In genomic region chr6:6993503-6994237, GRCh38 we compare ENCODE assay signal across 12 cellular contexts.
"Had no signal": no experiment of that assay in that cellular context is flagged by ENCODE, and none has a peak within 500 bp of the region (broad histone marks: within the 10 kb centered on the region; RNA-seq: fewer than 3 reads in every experiment).

No MANE protein-coding gene starts in this region.

- DNase-seq: activated CD4-positive, alpha-beta T cell treated with anti-CD3 and anti-CD28 coated beads for 48 hours; activated CD8-positive, alpha-beta memory T cell treated with anti-CD3 and anti-CD28 coated beads for 24 hours; activated naive CD4-positive, alpha-beta T cell treated with anti-CD3 and anti-CD28 coated beads, Interleukin-2, amount 10 ng/mL, durations not matched to agents 7 days and 5 days; amniotic stem cell; brain microvascular endothelial cell; dorsolateral prefrontal cortex; naive thymus-derived CD8-positive, alpha-beta T cell; stimulated activated naive CD4-positive, alpha-beta T cell; T-helper 17 cell had no signal

- H3K27me3 ChIP-seq: brain microvascular endothelial cell, dorsolateral prefrontal cortex had no signal

- H3K4me3 Mint-ChIP-seq: activated naive CD4-positive, alpha-beta T cell treated with anti-CD3 and anti-CD28 coated beads, Interleukin-2, amount 10 ng/mL, durations not matched to agents 7 days and 5 days; naive thymus-derived CD8-positive, alpha-beta T cell; T-helper 17 cell; WTC11 had no signal

- ATAC-seq: naive thymus-derived CD8-positive, alpha-beta T cell; sciatic nerve; T-helper 17 cell; WTC11 had no signal

- H3K4me1 Mint-ChIP-seq: activated naive CD4-positive, alpha-beta T cell treated with anti-CD3 and anti-CD28 coated beads, Interleukin-2, amount 10 ng/mL, durations not matched to agents 7 days and 5 days; naive thymus-derived CD8-positive, alpha-beta T cell; T-helper 17 cell had no signal

- H3K27ac ChIP-seq: brain microvascular endothelial cell, dorsolateral prefrontal cortex, prostate gland had no signal

- H3K27ac Mint-ChIP-seq: activated naive CD4-positive, alpha-beta T cell treated with anti-CD3 and anti-CD28 coated beads, Interleukin-2, amount 10 ng/mL, durations not matched to agents 7 days and 5 days; naive thymus-derived CD8-positive, alpha-beta T cell; T-helper 17 cell; WTC11 had no signal

- H3K4me1 ChIP-seq: prostate gland had no signal

- H3K27me3 Mint-ChIP-seq: activated naive CD4-positive, alpha-beta T cell treated with anti-CD3 and anti-CD28 coated beads, Interleukin-2, amount 10 ng/mL, durations not matched to agents 7 days and 5 days; naive thymus-derived CD8-positive, alpha-beta T cell had no signal

- H3K4me3 ChIP-seq: dorsolateral prefrontal cortex, prostate gland had no signal

- H3K9me3 Mint-ChIP-seq: activated naive CD4-positive, alpha-beta T cell treated with anti-CD3 and anti-CD28 coated beads, Interleukin-2, amount 10 ng/mL, durations not matched to agents 7 days and 5 days; naive thymus-derived CD8-positive, alpha-beta T cell; WTC11 had no signal

- H3K9me3 ChIP-seq: prostate gland had no signal

- H3K36me3 ChIP-seq: brain microvascular endothelial cell, prostate gland had no signal

- H3K36me3 Mint-ChIP-seq: activated naive CD4-positive, alpha-beta T cell treated with anti-CD3 and anti-CD28 coated beads, Interleukin-2, amount 10 ng/mL, durations not matched to agents 7 days and 5 days; naive thymus-derived CD8-positive, alpha-beta T cell; WTC11 had no signal
